ENCODE assay signal across 13 cellular contexts in genomic region chr1:240169188-240169587, GRCh38.
DNase-seq lines count a peak whose midpoint lies in the region; ATAC-seq, FAIRE-seq and TF ChIP-seq lines count a peak whose summit lies in the region.
"Had no signal": no experiment of that assay in that cellular context is flagged by ENCODE, and none has a peak within 500 bp of the region (broad histone marks: within the 10 kb centered on the region; RNA-seq: fewer than 3 reads in every experiment).

No MANE protein-coding gene starts in this region.

- CTCF ChIA-PET in H1 (lab: Charles Lee; ENCODE audit: partially characterized antibody), result interaction anchor here (0.7 to 2.6 kb wide), 17 partner anchors 9 to 443 kb away, joined by 3 to 9 read pairs (median 4); no protein-coding TSS in a partner anchor

- TF ChIP-seq RAD21 in H1 (IDR thresholded peaks at IDR 0.05 in 1 of 2, conservative IDR thresholded peaks at IDR 0.05 in 1 of 2; ENCODE audit: low read depth in 2 of 2, low read length in 2 of 2), result peak; percentile 25 to 29; a peak in 3 of 4 replicates

- POLR2A ChIA-PET in H1 (lab: Charles Lee; ENCODE audit: partially characterized antibody), result no interaction called here

- H3K23ac ChIP-seq in H1 (ENCODE audit: insufficient read length), result no peak overlapping the region

- H3K4me3 Mint-ChIP-seq in type B pancreatic cell, result no peak overlapping the region
- no peak overlapping the region for H3K4me3 Mint-ChIP-seq in stimulated activated naive B cell treated with anti-CD40 and anti-IgM and Interleukin-4, amounts not matched to agents 10 μg/mL and 1 μg/mL and 100 μg/mL, for 72 hours

- H3K79me2 ChIP-seq in H1 (ENCODE audit: control insufficient read depth in 1 of 2, insufficient read depth in 2 of 2, low read length in 2 of 2), result no peaks in the 10 kb centered on the region

- H3K9me3 ChIP-seq in H1 (ENCODE audit: insufficient read depth in 2 of 2, low read depth in 1 of 2, low read length in 1 of 2), result no peaks in the 10 kb centered on the region

- no peaks in the 10 kb centered on the region for H3K27me3 ChIP-seq in H1 (replicated peaks in 1 of 4; ENCODE audit: control insufficient read depth in 3 of 4, extremely low read depth in 1 of 4, insufficient read depth in 3 of 4, low read length in 3 of 4)
- H3K27me3 ChIP-seq: BLaER1 had no signal

- H2BK20ac ChIP-seq in H1 (ENCODE audit: low read length), result no peak overlapping the region

- no peak overlapping the region for H2BK5ac ChIP-seq in H1 (ENCODE audit: low read depth, low read length)

- no peaks in the 10 kb centered on the region for H3K23me2 ChIP-seq in H1 (ENCODE audit: low read depth, low read length)

- no peak overlapping the region for H3K4me2 ChIP-seq in H1 (ENCODE audit: insufficient read depth in 1 of 2, low read depth in 2 of 2, low read length in 2 of 2)
- H3K4me2 ChIP-seq: BLaER1 had no signal

- H4K91ac ChIP-seq in H1 (replicated peaks; ENCODE audit: insufficient read length, low read length), result no peak overlapping the region

- no peak overlapping the region for H2BK12ac ChIP-seq in H1 (ENCODE audit: low read depth, low read length)

- H4K8ac ChIP-seq in H1 (ENCODE audit: extremely low read depth, insufficient read depth, low read length), result no peak overlapping the region

- ATAC-seq in stimulated activated naive B cell treated with anti-CD40 and anti-IgM and Interleukin-4, amounts not matched to agents 10 μg/mL and 1 μg/mL and 100 μg/mL, for 72 hours (replicated peaks), result no peak
- no peak for ATAC-seq in HG02759 (IDR thresholded peaks at IDR 0.05; ENCODE audit: unreplicated experiment)

- peaks cover 7% of the 10 kb centered on the region for H3K27me3 Mint-ChIP-seq in type B pancreatic cell
- no peaks in the 10 kb centered on the region for H3K27me3 Mint-ChIP-seq in stimulated activated naive B cell treated with anti-CD40 and anti-IgM and Interleukin-4, amounts not matched to agents 10 μg/mL and 1 μg/mL and 100 μg/mL, for 72 hours

- no peak overlapping the region for H3K4ac ChIP-seq in H1 (replicated peaks; ENCODE audit: insufficient read length, low read depth, low read length)

- H3K4me1 ChIP-seq in H1 (replicated peaks in 1 of 4; ENCODE audit: control insufficient read depth in 3 of 4, insufficient read depth in 4 of 4, low read length in 3 of 4), result no peaks in the 10 kb centered on the region

- no peaks in the 10 kb centered on the region for H3K79me1 ChIP-seq in H1 (ENCODE audit: low read depth, low read length)

- no peak overlapping the region for H2AK5ac ChIP-seq in H1 (ENCODE audit: low read depth, low read length)

- H3K18ac ChIP-seq in H1 (ENCODE audit: extremely low read depth, low read length), result no peak overlapping the region

- H3K14ac ChIP-seq in H1 (ENCODE audit: insufficient read length), result no peak overlapping the region

- H3K9me3 Mint-ChIP-seq in type B pancreatic cell, result peaks cover 4% of the 10 kb centered on the region
- H3K9me3 Mint-ChIP-seq in stimulated activated naive B cell treated with anti-CD40 and anti-IgM and Interleukin-4, amounts not matched to agents 10 μg/mL and 1 μg/mL and 100 μg/mL, for 72 hours, result peaks cover 6 to 8% of the 10 kb centered on the region in 2 donors

- TF ChIP-seq CTCF in H1 (IDR thresholded peaks at IDR 0.05; ENCODE audit: control extremely low read depth in 1 of 3, insufficient read depth in 1 of 3, low read depth in 1 of 3, low read length in 3 of 3), result peak in 2 of 3 experiments; percentile 18 to 27; a peak in 2 of 4 replicates
- TF ChIP-seq CTCF in type B pancreatic cell (conservative IDR thresholded peaks at IDR 0.05), result peak; percentile 40

- peak; percentile 16 for DNase-seq in NCI-H748 (lab: John Stamatoyannopoulos, UW; ENCODE audit: unreplicated experiment)
- DNase-seq in NCI-H748 treated with DMSO at 0.1 percent for 48 hours (lab: John Stamatoyannopoulos, UW), result no peak
- DNase-seq in NCI-H460 (ENCODE audit: extremely low read depth, low read depth), result peak; percentile 27
- DNase-seq in H1 (ENCODE audit: low read depth in 1 of 2, low spot score in 2 of 2), result no peak
- no peak for DNase-seq in type B pancreatic cell (ENCODE audit: extremely low spot score, unreplicated experiment)
- no peak for DNase-seq in stimulated activated naive CD4-positive, alpha-beta T cell (lab: John Stamatoyannopoulos, UW)
- no peak for DNase-seq in stimulated activated naive B cell treated with anti-CD40 and anti-IgM and Interleukin-4, amounts not matched to agents 10 μg/mL and 1 μg/mL and 100 μg/mL, for 72 hours
- DNase-seq: activated effector memory CD4-positive, alpha-beta T cell treated with Interleukin-2 at 50 U/mL for 16 hours; NCI-H510A treated with DMSO at 0.1 percent for 48 hours; nucleus accumbens; stimulated activated CD4-positive, alpha-beta T cell treated with anti-CD3 and anti-CD28 coated beads, Interleukin-4, amount 100 ng/mL, for 24 hours had no signal

- H3K36me3 ChIP-seq in H1 (ENCODE audit: control insufficient read depth in 2 of 4, insufficient read depth in 4 of 4, low read length in 3 of 4), result no peaks in the 10 kb centered on the region
- H3K36me3 ChIP-seq: BLaER1 had no signal

- H3K56ac ChIP-seq in H1 (replicated peaks; ENCODE audit: insufficient read length, low read depth, low read length), result no peak overlapping the region

- H3K27ac ChIP-seq in H1 (ENCODE audit: low read depth, low read length), result no peak overlapping the region
- H3K27ac ChIP-seq: BLaER1 had no signal

- H2AFZ ChIP-seq in H1 (ENCODE audit: low read length), result no peak overlapping the region

- no peaks in the 10 kb centered on the region for H3K4me1 Mint-ChIP-seq in type B pancreatic cell (ENCODE audit: unreplicated experiment)
- no peaks in the 10 kb centered on the region for H3K4me1 Mint-ChIP-seq in stimulated activated naive B cell treated with anti-CD40 and anti-IgM and Interleukin-4, amounts not matched to agents 10 μg/mL and 1 μg/mL and 100 μg/mL, for 72 hours

- H4K5ac ChIP-seq in H1 (ENCODE audit: insufficient read length, low read depth, low read length), result no peak overlapping the region

- H3K9ac ChIP-seq in H1 (replicated peaks in 1 of 4; ENCODE audit: extremely low read depth in 1 of 4, low read depth in 3 of 4, low read length in 3 of 4), result no peak overlapping the region
- H3K9ac ChIP-seq: BLaER1 had no signal

- TF ChIP-seq POLR2A in H1 (IDR thresholded peaks at IDR 0.05; ENCODE audit: control extremely low read depth in 1 of 2, low read depth in 2 of 2, low read length in 2 of 2), result no peak

- no peaks in the 10 kb centered on the region for H4K20me1 ChIP-seq in H1 (replicated peaks in 1 of 2; ENCODE audit: control insufficient read depth in 1 of 2, insufficient read depth in 2 of 2, low read length in 2 of 2)
- H4K20me1 ChIP-seq: BLaER1 had no signal

- no peak for TF ChIP-seq EP300 in H1 (IDR thresholded peaks at IDR 0.05; ENCODE audit: borderline replicate concordance in 1 of 2, low read depth in 2 of 2, low read length in 2 of 2)

- no peak overlapping the region for H3K4me3 ChIP-seq in H1 (ENCODE audit: extremely low read depth in 1 of 4, insufficient read depth in 2 of 4, low read depth in 3 of 4, low read length in 4 of 4)
- H3K4me3 ChIP-seq: BLaER1 had no signal

- no peak overlapping the region for H2BK15ac ChIP-seq in H1 (ENCODE audit: low read length)

- no peaks in the 10 kb centered on the region for H3K36me3 Mint-ChIP-seq in type B pancreatic cell
- H3K36me3 Mint-ChIP-seq in stimulated activated naive B cell treated with anti-CD40 and anti-IgM and Interleukin-4, amounts not matched to agents 10 μg/mL and 1 μg/mL and 100 μg/mL, for 72 hours, result no peaks in the 10 kb centered on the region

- FAIRE-seq in H1 (lab: Jason Lieb, UNC), result no peak

- no peak overlapping the region for H2BK120ac ChIP-seq in H1 (replicated peaks; ENCODE audit: low read depth, low read length)

- WGBS in H1 (ENCODE audit: extremely low coverage in 1 of 2, insufficient coverage in 1 of 2, insufficient read length in 1 of 2, insufficient replicate concordance in 2 of 2, low coverage in 1 of 2, low lambda C conversion rate in 2 of 2, missing lambda C conversion rate in 1 of 2), 2 experiments, result 91% methylated on average over 7 of the region's 7 CpGs; no CpG with 5 or more reads in 1 of the 2 experiments

- no peak overlapping the region for H3K27ac Mint-ChIP-seq in type B pancreatic cell
- no peak overlapping the region for H3K27ac Mint-ChIP-seq in stimulated activated naive B cell treated with anti-CD40 and anti-IgM and Interleukin-4, amounts not matched to agents 10 μg/mL and 1 μg/mL and 100 μg/mL, for 72 hours

TF ChIP-seq in H1, 55 proteins besides CTCF, POLR2A, EP300 and RAD21:
- TF ChIP-seq SP4 (IDR thresholded peaks at IDR 0.05; ENCODE audit: low read length), result no peak
- no peak for TF ChIP-seq BRCA1 (IDR thresholded peaks at IDR 0.05; ENCODE audit: low read depth, low read length)
- no peak for TF ChIP-seq POLR2AphosphoS5 (IDR thresholded peaks at IDR 0.05; ENCODE audit: low read depth, low read length)
- no peak for TF ChIP-seq CEBPB (IDR thresholded peaks at IDR 0.05; ENCODE audit: low read depth, low read length)
- no peak for TF ChIP-seq RXRA (IDR thresholded peaks at IDR 0.05; ENCODE audit: insufficient read depth, low read depth, low read length)
- TF ChIP-seq SP2 (IDR thresholded peaks at IDR 0.05; ENCODE audit: low read length), result no peak
- no peak for TF ChIP-seq SIRT6 (IDR thresholded peaks at IDR 0.05; ENCODE audit: low read length)
- TF ChIP-seq SUZ12 (IDR thresholded peaks at IDR 0.05; ENCODE audit: low read length), result no peak
- TF ChIP-seq ATF3 (IDR thresholded peaks at IDR 0.05; ENCODE audit: insufficient read depth, low read depth, low read length), result no peak
- no peak for TF ChIP-seq TCF12 (IDR thresholded peaks at IDR 0.05; ENCODE audit: low read depth, low read length)
- no peak for TF ChIP-seq RFX5 (IDR thresholded peaks at IDR 0.05; ENCODE audit: borderline replicate concordance, low read depth, low read length)
- TF ChIP-seq BCL11A (IDR thresholded peaks at IDR 0.05; ENCODE audit: low read depth in 2 of 2, low read length in 2 of 2), result no peak
- TF ChIP-seq GTF2F1 (IDR thresholded peaks at IDR 0.05; ENCODE audit: borderline replicate concordance, low read depth, low read length), result no peak
- no peak for TF ChIP-seq ZNF274 (IDR thresholded peaks at IDR 0.05; ENCODE audit: borderline replicate concordance, extremely low read depth, low read length)

Comparison
In these comparisons a context has a peak if more than half of its experiments do, and no peak if none do; other contexts are left out.
1. DNase-seq: peak in NCI-H748 (single experiment) and NCI-H460 (single experiment); none in NCI-H748 treated with DMSO at 0.1 percent for 48 hours (single experiment), H1 (0 of 2), type B pancreatic cell (single experiment), stimulated activated naive CD4-positive, alpha-beta T cell (0 of 6) and stimulated activated naive B cell treated with anti-CD40 and anti-IgM and Interleukin-4, amounts not matched to agents 10 μg/mL and 1 μg/mL and 100 μg/mL, for 72 hours (single experiment).